ENCODE assay signal across 25 cellular contexts in the genomic region with DNA sequence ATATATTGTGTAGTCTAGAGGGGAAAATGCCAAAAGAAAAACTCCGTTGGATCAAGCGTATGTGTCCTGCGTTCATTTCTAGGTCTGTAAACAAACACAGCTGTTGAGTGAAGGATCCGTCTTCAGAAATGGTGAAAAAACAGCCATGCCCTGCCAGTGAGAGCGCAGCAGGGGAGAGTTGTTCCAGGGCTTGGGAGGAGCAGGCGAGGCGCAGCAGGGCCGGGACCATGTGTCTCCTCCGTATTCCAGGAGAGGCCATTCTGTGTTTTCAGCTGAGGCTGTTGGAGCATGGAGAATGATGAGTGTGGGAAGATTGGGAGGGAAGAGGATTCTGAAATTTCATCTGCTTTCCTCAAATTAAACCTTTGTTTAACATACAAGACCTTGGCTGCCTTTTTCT. TPM values are rescaled to one million over a fixed set of nuclear protein-coding genes. Genes with fewer than 3 reads are reported as not detected.
DNase-seq lines count a peak whose midpoint lies in the region; ATAC-seq and TF ChIP-seq lines count a peak whose summit lies in the region.
"Had no signal": no experiment of that assay in that cellular context is flagged by ENCODE, and none has a peak within 500 bp of the region (broad histone marks: within the 10 kb centered on the region; RNA-seq: fewer than 3 reads in every experiment).

No MANE protein-coding gene starts in this region.

- H2AFZ ChIP-seq in PC-3 (ENCODE audit: low read length) = no peak overlapping the region

- ATAC-seq in GM21717 (IDR thresholded peaks at IDR 0.05; ENCODE audit: unreplicated experiment) (no peak), GM19328 (IDR thresholded peaks at IDR 0.05; ENCODE audit: unreplicated experiment) (no peak), PC-3 (no peak)

- no peaks in the 10 kb centered on the region for H3K36me3 ChIP-seq in PC-3 (ENCODE audit: low read depth, low read length)
- H3K36me3 ChIP-seq: heart right ventricle, Peyer's patch had no signal

- H3K4me2 ChIP-seq in PC-3 (ENCODE audit: low read length) = no peak overlapping the region

- H3K4me3 ChIP-seq in PC-3 (ENCODE audit: low read length) = no peak overlapping the region
- H3K4me3 ChIP-seq: heart right ventricle, Peyer's patch, SK-N-MC, testis had no signal

- H3K9me2 ChIP-seq in PC-3 (replicated peaks; ENCODE audit: low read length) = no peaks in the 10 kb centered on the region

- H3K79me2 ChIP-seq in PC-3 (ENCODE audit: low read length) = no peaks in the 10 kb centered on the region

- CTCF ChIA-PET in PC-3 (lab: Charles Lee) = no interaction called here

- H3K4me1 ChIP-seq in PC-3 (ENCODE audit: insufficient read depth, low read length) = peaks cover 22% of the 10 kb centered on the region
- H3K4me1 ChIP-seq: heart right ventricle, Peyer's patch, testis had no signal

- H3K27ac ChIP-seq in PC-3 (ENCODE audit: low read length) = no peak overlapping the region
- H3K27ac ChIP-seq: C4-2B, epithelial cell of prostate, heart right ventricle, Peyer's patch, SK-N-MC, testis had no signal

- H3K9ac ChIP-seq in PC-3 (ENCODE audit: low read length) = no peak overlapping the region

- no peaks in the 10 kb centered on the region for H3K9me3 ChIP-seq in PC-3 (ENCODE audit: low read length)
- H3K9me3 ChIP-seq: Peyer's patch, testis had no signal

- no peaks in the 10 kb centered on the region for H3K27me3 ChIP-seq in PC-3 (ENCODE audit: low read length)
- H3K27me3 ChIP-seq: heart right ventricle, Peyer's patch, testis had no signal

- POLR2A ChIA-PET in PC-3 (lab: Charles Lee; ENCODE audit: unreplicated experiment) = no interaction called here

- intact Hi-C loops in PC-3 (cut with micrococcal nuclease) = no loop called here

- no peaks in the 10 kb centered on the region for H4K20me1 ChIP-seq in PC-3 (ENCODE audit: low read length)

- no TSS peak for BruUV-seq in PC-3 (replicated peaks; lab: Mats Ljungman, UMichigan)

- peak; percentile 43 for DNase-seq in COR-L47 (lab: John Stamatoyannopoulos, UW)
- DNase-seq in NCI-H1694 treated with DMSO at 0.1 percent for 48 hours (lab: John Stamatoyannopoulos, UW) = peak; percentile 80
- peak; percentile 85 for DNase-seq in NCI-H748 (lab: John Stamatoyannopoulos, UW; ENCODE audit: unreplicated experiment)
- DNase-seq in mesenteric fat pad (ENCODE audit: low spot score) = peak; percentile 79
- DNase-seq in PC-3 = no peak
- DNase-seq: activated CD4-positive, alpha-beta T cell treated with anti-CD3 and anti-CD28 coated beads for 4 hours; activated CD8-positive, alpha-beta memory T cell treated with anti-CD3 and anti-CD28 coated beads for 24 hours; activated T-cell treated with anti-CD3 and anti-CD28 coated beads, Interleukin-2, amount 50 U/mL, for 24 hours; heart right ventricle; left cardiac atrium; mesendoderm; naive B cell; NCI-H1048; NK-92 treated with Interleukin-12 subunit alpha and Interleukin-12 subunit beta, amount 100 ng/mL, for 24 hours; Peyer's patch; retina; stimulated activated CD4-positive, alpha-beta T cell treated with anti-CD3 and anti-CD28 coated beads, Interleukin-4, amount 100 ng/mL, for 24 hours; stimulated activated naive CD4-positive, alpha-beta T cell; testis had no signal

- no peaks in the 10 kb centered on the region for H3F3A ChIP-seq in PC-3 (ENCODE audit: low read length, unreplicated experiment)

- no peak for TF ChIP-seq CTCF in PC-3 (conservative IDR thresholded peaks at IDR 0.05; ENCODE audit: low read depth, low read length)

RNA-seq across cellular contexts. Expression of a gene that starts 38.0 kb away (rescaled TPM):
- 12.7 TPM for total RNA-seq in mesenteric fat pad
- total RNA-seq in PC-3 (2014; rRNA removed) = 0.15 and 1.3 TPM in 2 replicates
- total RNA-seq: T-helper 2 cell treated with Interferon-gamma antibody and Interleukin-4, amounts not matched to agents 100 ng/mL and 5 ng/mL, for 36 hours had no signal
